ENCODE assay signal across 14 cellular contexts in genomic region chr7:93591224-93592050, GRCh38. TPM values are rescaled to one million over a fixed set of nuclear protein-coding genes. Genes with fewer than 3 reads are reported as not detected.
DNase-seq lines count a peak whose midpoint lies in the region; TF ChIP-seq lines count a peak whose summit lies in the region.
"Not testable (repeated sequence)": the region's sequence is repeated elsewhere in the genome, so short reads cannot be mapped to it uniquely, and the experiment has no call there.
"Had no signal": no experiment of that assay in that cellular context is flagged by ENCODE, and none has a peak within 500 bp of the region (broad histone marks: within the 10 kb centered on the region; RNA-seq: fewer than 3 reads in every experiment).

No MANE protein-coding gene starts in this region.

- not testable (repeated sequence) for TF ChIP-seq CTCF in endodermal cell (conservative IDR thresholded peaks at IDR 0.05); nephron progenitor cell (IDR thresholded peaks at IDR 0.05)

- peaks cover 26% of the 10 kb centered on the region for H3K36me3 Mint-ChIP-seq in endodermal cell (ENCODE audit: low read depth)
- H3K36me3 Mint-ChIP-seq in nephron progenitor cell (ENCODE audit: low read depth), result not testable (repeated sequence)

- not testable (repeated sequence) for H3K4me1 ChIP-seq in HUES48 (ENCODE audit: control insufficient read depth, insufficient read depth, low read length); SJCRH30; endodermal cell (ENCODE audit: control insufficient read depth, insufficient read depth, low read length)

- H3K36me3 ChIP-seq in HUES48 (ENCODE audit: control insufficient read depth, insufficient read depth, low read length); SJCRH30; endodermal cell (ENCODE audit: control insufficient read depth, insufficient read depth, low read length): not testable (repeated sequence)

- not testable (repeated sequence) for H3K27ac ChIP-seq in HUES48 (ENCODE audit: low read depth, low read length); endodermal cell (ENCODE audit: low read depth, low read length)
- peak overlapping the region; percentile 93 for H3K27ac ChIP-seq in SJCRH30

- not testable (repeated sequence) for H3K27me3 Mint-ChIP-seq in endodermal cell (ENCODE audit: insufficient read depth); nephron progenitor cell (ENCODE audit: low read depth, poor library complexity)

- H3K4me1 Mint-ChIP-seq in endodermal cell, nephron progenitor cell: not testable (repeated sequence)

- H3K4me3 Mint-ChIP-seq in endodermal cell (peak overlapping the region; percentile 3), nephron progenitor cell (peak overlapping the region; percentile 59)

- H3K27me3 ChIP-seq in HUES48 (ENCODE audit: control insufficient read depth, insufficient read depth, low read length); SJCRH30; endodermal cell (ENCODE audit: control insufficient read depth, insufficient read depth, low read length, poor library complexity, severe bottlenecking): not testable (repeated sequence)

- DNase-seq in ACHN, result peak; percentile 33
- peak; percentile 17 to 71 (median 27) for DNase-seq in NCI-H1417 (lab: John Stamatoyannopoulos, UW)
- DNase-seq in NCI-H2227 treated with DMSO at 0.1 percent for 48 hours (lab: John Stamatoyannopoulos, UW), result peak; percentile 42
- peak; percentile 30 to 36 for DNase-seq in SJCRH30
- not testable (repeated sequence) for DNase-seq in endodermal cell, nephron progenitor cell

- in situ Hi-C loops in ACHN (cut with HindIII; ENCODE audit: low pct_ligation_motif_present, low pct_unique_long_range_greater_than_20kb, low sequenced_read_pairs), result not testable (repeated sequence)

- H3K4me3 ChIP-seq in GM08714 (ENCODE audit: low read length) (peak overlapping the region; percentile 39; the same call in 1 of the 2 replicates), HUES48 (ENCODE audit: low read depth, low read length) (peak overlapping the region; percentile 44), SJCRH30 (peak overlapping the region; percentile 87)
- H3K4me3 ChIP-seq in endodermal cell (ENCODE audit: low read length), result not testable (repeated sequence)

- H3K9ac ChIP-seq in HUES48 (ENCODE audit: low read depth, low read length); endodermal cell (ENCODE audit: extremely low read depth, low read length, poor library complexity, severe bottlenecking): not testable (repeated sequence)

- not testable (repeated sequence) for H3K27ac Mint-ChIP-seq in endodermal cell, nephron progenitor cell

- 89% methylated on average over 22 of the region's 34 CpGs; no CpG with 5 or more reads in 1 of the 2 experiments for WGBS in endodermal cell (ENCODE audit: insufficient coverage in 1 of 2, insufficient read length in 1 of 2), 2 experiments

- H3K9me3 Mint-ChIP-seq in endodermal cell (peaks cover 37% of the 10 kb centered on the region), nephron progenitor cell (peaks cover 38% of the 10 kb centered on the region)

- not testable (repeated sequence) for H3K9me3 ChIP-seq in HUES48 (ENCODE audit: control insufficient read depth, insufficient read depth, low read length); SJCRH30 (replicated peaks)
- peaks cover 15% of the 10 kb centered on the region for H3K9me3 ChIP-seq in endodermal cell (ENCODE audit: control insufficient read depth, low read length)

RNA-seq across cellular contexts. Expression of gene CALCR, which starts 16.9 kb away (rescaled TPM):
- total RNA-seq in SJCRH30 (2014; rRNA removed; shearing (Covaris generic)), result 1.3 and 1.9 TPM in 2 replicates
- 10 to 100 TPM; 16.8 to 17.1 TPM for total RNA-seq in endodermal cell
- 1.8 TPM for polyA plus RNA-seq in endodermal cell (2013, experiment 1 of 2)
- polyA plus RNA-seq in endodermal cell (2013, experiment 2 of 2), result 2.6 TPM
- total RNA-seq: CD4-positive, CD25-positive, alpha-beta regulatory T cell; HT-29; PC-3; RPMI7951; SJSA1 had no signal
- polyA plus RNA-seq: AG04450; CD4-positive, CD25-positive, alpha-beta regulatory T cell had no signal
